17 cellular contexts compared by ENCODE assay signal in genomic region chr13:38900188-38900587, GRCh38.
DNase-seq lines count a peak whose midpoint lies in the region; TF ChIP-seq lines count a peak whose summit lies in the region.
"Had no signal": no experiment of that assay in that cellular context is flagged by ENCODE, and none has a peak within 500 bp of the region (broad histone marks: within the 10 kb centered on the region; RNA-seq: fewer than 3 reads in every experiment).

No MANE protein-coding gene starts in this region.

- no peaks in the 10 kb centered on the region for H3K36me3 ChIP-seq in Karpas-422 (ENCODE audit: insufficient read depth, low read length)
- H3K36me3 ChIP-seq: breast epithelium, suprapubic skin had no signal

- H3K4me2 ChIP-seq in Karpas-422 (ENCODE audit: low read depth, low read length, poor library complexity, severe bottlenecking) = no peak overlapping the region

- H3K4me3 Mint-ChIP-seq in nephron progenitor cell = no peak overlapping the region
- H3K4me3 Mint-ChIP-seq: CD4-positive, alpha-beta T cell; natural killer cell treated with Interleukin-12 subunit alpha and Interleukin-12 subunit beta and Interleukin-15 and Interleukin-18, amount 100 ng/mL, for 72 hours had no signal

- no peaks in the 10 kb centered on the region for H3K27me3 ChIP-seq in Karpas-422 (ENCODE audit: low read length)
- H3K27me3 ChIP-seq: breast epithelium, suprapubic skin had no signal

- H3K9ac ChIP-seq in Karpas-422 (ENCODE audit: low read length) = no peak overlapping the region

- no peak overlapping the region for H2AFZ ChIP-seq in Karpas-422 (ENCODE audit: low read length)

- no peak for DNase-seq in GM10266 (ENCODE audit: extremely low spot score)
- peak; percentile 59 for DNase-seq in Karpas-422
- DNase-seq in astrocyte of the spinal cord (ENCODE audit: low read depth, low spot score) = no peak
- DNase-seq in nephron progenitor cell = no peak
- no peak for DNase-seq in stimulated activated CD4-positive, alpha-beta T cell treated with anti-CD3 and anti-CD28 coated beads, Interleukin-15, amount 100 ng/mL, for 24 hours
- no peak for DNase-seq in NCI-H1694 (lab: John Stamatoyannopoulos, UW)
- DNase-seq in middle frontal gyrus (ENCODE audit: extremely low spot score, low spot score) = no peak
- no peak for DNase-seq in NCI-H774 (lab: John Stamatoyannopoulos, UW)
- DNase-seq: activated CD4-positive, alpha-beta T cell treated with anti-CD3 and anti-CD28 coated beads, Interleukin-2, amount 50 U/mL, for 48 hours; activated effector memory CD4-positive, alpha-beta T cell treated with Interleukin-2 at 50 U/mL for 16 hours; CD4-positive, alpha-beta T cell; NCI-H2227 treated with DMSO at 0.1 percent for 48 hours; T-helper 9 cell had no signal

- no peaks in the 10 kb centered on the region for H3K4me1 ChIP-seq in Karpas-422 (ENCODE audit: low read length)
- H3K4me1 ChIP-seq: breast epithelium had no signal

- peaks cover 3% of the 10 kb centered on the region for H3K27me3 Mint-ChIP-seq in nephron progenitor cell (ENCODE audit: low read depth, poor library complexity)

- H3K9me2 ChIP-seq in Karpas-422 (replicated peaks; ENCODE audit: insufficient read depth, low read length) = no peaks in the 10 kb centered on the region

- no peak overlapping the region for H3K4me3 ChIP-seq in Karpas-422 (ENCODE audit: low read length)
- H3K4me3 ChIP-seq in astrocyte of the spinal cord (ENCODE audit: low read depth, low read length) = no peak overlapping the region
- H3K4me3 ChIP-seq: breast epithelium, skin epidermis, suprapubic skin had no signal

- H3K79me2 ChIP-seq in Karpas-422 (ENCODE audit: low read length) = no peaks in the 10 kb centered on the region

- no peaks in the 10 kb centered on the region for H3K36me3 Mint-ChIP-seq in nephron progenitor cell (ENCODE audit: low read depth)
- H3K36me3 Mint-ChIP-seq: natural killer cell treated with Interleukin-12 subunit alpha and Interleukin-12 subunit beta and Interleukin-15 and Interleukin-18, amount 100 ng/mL, for 72 hours had no signal

- H3K9me3 ChIP-seq in Karpas-422 (ENCODE audit: low read length) = no peaks in the 10 kb centered on the region
- H3K9me3 ChIP-seq: breast epithelium, suprapubic skin had no signal

- TF ChIP-seq CTCF in GM10266 (IDR thresholded peaks at IDR 0.05; ENCODE audit: control insufficient read depth, insufficient read depth, low read depth, missing control alignments) (peak; percentile 16), astrocyte of the spinal cord (IDR thresholded peaks at IDR 0.05; ENCODE audit: low read depth, low read length) (peak; percentile 37), nephron progenitor cell (IDR thresholded peaks at IDR 0.05) (peak; percentile 23)

- H3K27ac ChIP-seq in Karpas-422 (ENCODE audit: low read length) = no peak overlapping the region
- H3K27ac ChIP-seq: breast epithelium, skin epidermis, suprapubic skin had no signal

- no peaks in the 10 kb centered on the region for H3K4me1 Mint-ChIP-seq in nephron progenitor cell

- H3K9me3 Mint-ChIP-seq in nephron progenitor cell = no peaks in the 10 kb centered on the region
- H3K9me3 Mint-ChIP-seq: CD4-positive, alpha-beta T cell; natural killer cell treated with Interleukin-12 subunit alpha and Interleukin-12 subunit beta and Interleukin-15 and Interleukin-18, amount 100 ng/mL, for 72 hours had no signal

- no peak overlapping the region for H3K27ac Mint-ChIP-seq in nephron progenitor cell
- H3K27ac Mint-ChIP-seq: CD4-positive, alpha-beta T cell; natural killer cell treated with Interleukin-12 subunit alpha and Interleukin-12 subunit beta and Interleukin-15 and Interleukin-18, amount 100 ng/mL, for 72 hours had no signal

- in situ Hi-C loops in astrocyte of the spinal cord (cut with HindIII; ENCODE audit: low sequenced_read_pairs) = no loop called here

- no peaks in the 10 kb centered on the region for H4K20me1 ChIP-seq in Karpas-422 (ENCODE audit: insufficient read depth, low read depth, low read length)
